Comparison of ENCODE assay signal across 1 cellular context in the genomic region with DNA sequence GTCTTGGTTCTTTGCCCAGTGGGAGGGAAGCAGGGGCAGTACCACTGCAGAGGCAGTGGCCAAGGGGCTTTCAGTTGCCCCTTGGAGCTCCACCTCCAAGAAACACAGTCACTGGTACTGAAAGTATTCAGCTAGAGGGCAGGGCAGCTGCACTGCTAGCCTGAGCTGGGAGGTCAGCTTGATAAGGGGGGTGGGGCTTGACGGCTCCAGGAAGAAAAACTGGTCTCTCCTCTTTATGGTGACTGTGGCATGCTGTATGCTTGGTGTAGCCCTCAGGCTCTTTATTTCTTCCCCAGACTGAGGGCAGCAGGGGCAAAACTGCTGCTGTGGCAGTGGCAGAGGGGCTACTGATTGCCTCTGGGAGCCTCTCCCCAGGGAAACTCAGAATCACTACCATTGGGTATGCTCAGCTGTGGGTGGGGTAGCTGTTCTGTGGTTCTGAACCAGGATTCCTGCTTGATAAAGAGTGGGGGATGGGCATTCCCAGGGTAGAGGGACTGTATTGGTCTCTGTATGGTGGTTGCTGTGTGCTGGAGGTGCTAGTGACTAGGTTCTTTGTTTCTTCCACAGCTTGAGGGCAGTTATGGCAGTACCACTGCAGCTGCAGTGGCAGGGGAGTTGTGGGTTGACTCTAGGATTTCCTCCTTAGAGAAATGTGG.
TF ChIP-seq lines count a peak whose summit lies in the region.

No MANE protein-coding gene starts in this region.

TF ChIP-seq in HepG2, 621 proteins besides CTCF, POLR2A, EP300 and RAD21 (continued from another document):
- TF ChIP-seq, protein P1, sequence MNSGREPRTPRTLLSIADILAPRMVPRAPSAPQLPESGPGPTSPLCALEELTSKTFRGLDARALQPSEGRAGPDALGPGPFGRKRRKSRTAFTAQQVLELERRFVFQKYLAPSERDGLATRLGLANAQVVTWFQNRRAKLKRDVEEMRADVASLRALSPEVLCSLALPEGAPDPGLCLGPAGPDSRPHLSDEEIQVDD (CRISPR knock-in tag; IDR thresholded peaks at IDR 0.05; ENCODE audit: borderline replicate concordance) = no peak
- no peak for TF ChIP-seq ZNF34 (CRISPR knock-in tag; IDR thresholded peaks at IDR 0.05; ENCODE audit: borderline replicate concordance)
- no peak for TF ChIP-seq USF2 (IDR thresholded peaks at IDR 0.05; ENCODE audit: low read depth, low read length)
- TF ChIP-seq USF2 (CRISPR knock-in tag; IDR thresholded peaks at IDR 0.05; ENCODE audit: borderline replicate concordance) = no peak
- no peak for TF ChIP-seq ZNF180 (CRISPR knock-in tag; IDR thresholded peaks at IDR 0.05; ENCODE audit: borderline replicate concordance, low read depth)
- TF ChIP-seq RARG (CRISPR knock-in tag; IDR thresholded peaks at IDR 0.05; ENCODE audit: low read depth) = no peak
- TF ChIP-seq, protein P2, sequence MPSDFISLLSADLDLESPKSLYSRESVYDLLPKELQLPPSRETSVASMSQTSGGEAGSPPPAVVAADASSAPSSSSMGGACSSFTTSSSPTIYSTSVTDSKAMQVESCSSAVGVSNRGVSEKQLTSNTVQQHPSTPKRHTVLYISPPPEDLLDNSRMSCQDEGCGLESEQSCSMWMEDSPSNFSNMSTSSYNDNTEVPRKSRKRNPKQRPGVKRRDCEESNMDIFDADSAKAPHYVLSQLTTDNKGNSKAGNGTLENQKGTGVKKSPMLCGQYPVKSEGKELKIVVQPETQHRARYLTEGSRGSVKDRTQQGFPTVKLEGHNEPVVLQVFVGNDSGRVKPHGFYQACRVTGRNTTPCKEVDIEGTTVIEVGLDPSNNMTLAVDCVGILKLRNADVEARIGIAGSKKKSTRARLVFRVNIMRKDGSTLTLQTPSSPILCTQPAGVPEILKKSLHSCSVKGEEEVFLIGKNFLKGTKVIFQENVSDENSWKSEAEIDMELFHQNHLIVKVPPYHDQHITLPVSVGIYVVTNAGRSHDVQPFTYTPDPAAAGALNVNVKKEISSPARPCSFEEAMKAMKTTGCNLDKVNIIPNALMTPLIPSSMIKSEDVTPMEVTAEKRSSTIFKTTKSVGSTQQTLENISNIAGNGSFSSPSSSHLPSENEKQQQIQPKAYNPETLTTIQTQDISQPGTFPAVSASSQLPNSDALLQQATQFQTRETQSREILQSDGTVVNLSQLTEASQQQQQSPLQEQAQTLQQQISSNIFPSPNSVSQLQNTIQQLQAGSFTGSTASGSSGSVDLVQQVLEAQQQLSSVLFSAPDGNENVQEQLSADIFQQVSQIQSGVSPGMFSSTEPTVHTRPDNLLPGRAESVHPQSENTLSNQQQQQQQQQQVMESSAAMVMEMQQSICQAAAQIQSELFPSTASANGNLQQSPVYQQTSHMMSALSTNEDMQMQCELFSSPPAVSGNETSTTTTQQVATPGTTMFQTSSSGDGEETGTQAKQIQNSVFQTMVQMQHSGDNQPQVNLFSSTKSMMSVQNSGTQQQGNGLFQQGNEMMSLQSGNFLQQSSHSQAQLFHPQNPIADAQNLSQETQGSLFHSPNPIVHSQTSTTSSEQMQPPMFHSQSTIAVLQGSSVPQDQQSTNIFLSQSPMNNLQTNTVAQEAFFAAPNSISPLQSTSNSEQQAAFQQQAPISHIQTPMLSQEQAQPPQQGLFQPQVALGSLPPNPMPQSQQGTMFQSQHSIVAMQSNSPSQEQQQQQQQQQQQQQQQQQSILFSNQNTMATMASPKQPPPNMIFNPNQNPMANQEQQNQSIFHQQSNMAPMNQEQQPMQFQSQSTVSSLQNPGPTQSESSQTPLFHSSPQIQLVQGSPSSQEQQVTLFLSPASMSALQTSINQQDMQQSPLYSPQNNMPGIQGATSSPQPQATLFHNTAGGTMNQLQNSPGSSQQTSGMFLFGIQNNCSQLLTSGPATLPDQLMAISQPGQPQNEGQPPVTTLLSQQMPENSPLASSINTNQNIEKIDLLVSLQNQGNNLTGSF (CRISPR knock-in tag; IDR thresholded peaks at IDR 0.05) = no peak
- TF ChIP-seq ZNF224 (CRISPR knock-in tag; IDR thresholded peaks at IDR 0.05) = no peak
- TF ChIP-seq SRF (IDR thresholded peaks at IDR 0.05; ENCODE audit: low read depth, low read length) = no peak
- TF ChIP-seq ZNF775 (CRISPR knock-in tag; IDR thresholded peaks at IDR 0.05; ENCODE audit: borderline replicate concordance) = no peak
